17 cellular contexts compared by ENCODE assay signal in genomic region chr5:97127727-97128126, GRCh38. TPM values are rescaled to one million over a fixed set of nuclear protein-coding genes. Genes with fewer than 3 reads are reported as not detected.
A peak's percentile ranks its signal among the peaks of the same experiment; 100 is the strongest.
DNase-seq lines count a peak whose midpoint lies in the region; TF ChIP-seq lines count a peak whose summit lies in the region.
"Had no signal": no experiment of that assay in that cellular context is flagged by ENCODE, and none has a peak within 500 bp of the region (broad histone marks: within the 10 kb centered on the region; RNA-seq: fewer than 3 reads in every experiment).

No MANE protein-coding gene starts in this region.

- H3K27me3 ChIP-seq in GM23248 (replicated peaks; ENCODE audit: insufficient read depth): peaks cover 27% of the 10 kb centered on the region

- no peaks in the 10 kb centered on the region for H3K4me1 Mint-ChIP-seq in glutamatergic neuron (ENCODE audit: low read depth, unreplicated experiment)

- H3K79me2 ChIP-seq in GM23248 (ENCODE audit: insufficient read depth): no peaks in the 10 kb centered on the region

- no peak for TF ChIP-seq CTCF in fibroblast of the aortic adventitia (IDR thresholded peaks at IDR 0.05; ENCODE audit: insufficient read depth, low read length)
- no peak for TF ChIP-seq CTCF in glutamatergic neuron (IDR thresholded peaks at IDR 0.05; ENCODE audit: partially characterized antibody, unreplicated experiment)

- H3K36me3 Mint-ChIP-seq in glutamatergic neuron (ENCODE audit: unreplicated experiment): no peaks in the 10 kb centered on the region
- H3K36me3 Mint-ChIP-seq: CD4-positive, alpha-beta memory T cell had no signal

- H3K9me3 Mint-ChIP-seq in glutamatergic neuron (ENCODE audit: unreplicated experiment): no peaks in the 10 kb centered on the region
- H3K9me3 Mint-ChIP-seq: CD4-positive, alpha-beta memory T cell had no signal

- H2AFZ ChIP-seq in GM23248: no peak overlapping the region

- H3K27me3 Mint-ChIP-seq in glutamatergic neuron (ENCODE audit: unreplicated experiment): no peaks in the 10 kb centered on the region

- WGBS in GM23248 (ENCODE audit: low coverage in 1 of 2, low lambda C conversion rate in 2 of 2, missing lambda C conversion rate in 2 of 2), 2 experiments: 88 to 100% methylated on average over 1 of the region's 1 CpG

- no peak overlapping the region for H3K27ac Mint-ChIP-seq in glutamatergic neuron (ENCODE audit: unreplicated experiment)
- H3K27ac Mint-ChIP-seq: CD4-positive, alpha-beta memory T cell had no signal

- no peak overlapping the region for H3K4me3 Mint-ChIP-seq in glutamatergic neuron (ENCODE audit: unreplicated experiment)
- H3K4me3 Mint-ChIP-seq: CD4-positive, alpha-beta memory T cell had no signal

- H3K9me3 ChIP-seq in GM23248 (ENCODE audit: low read depth): no peaks in the 10 kb centered on the region
- H3K9me3 ChIP-seq: A549, BE2C, HAP-1 had no signal

- H3K9ac ChIP-seq in GM23248: no peak overlapping the region

- H3K4me3 ChIP-seq in GM23248 (no peak overlapping the region), fibroblast of the aortic adventitia (ENCODE audit: low read depth, low read length) (no peak overlapping the region)
- H3K4me3 ChIP-seq: A549, HAP-1 had no signal

- no peak overlapping the region for H3K4me2 ChIP-seq in GM23248 (ENCODE audit: unreplicated experiment)
- H3K4me2 ChIP-seq: A549 had no signal

- peaks cover 16% of the 10 kb centered on the region for H3K4me1 ChIP-seq in GM23248 (ENCODE audit: insufficient read depth)
- H3K4me1 ChIP-seq: A549, HAP-1 had no signal

- H3K36me3 ChIP-seq in GM23248 (ENCODE audit: low read depth): no peaks in the 10 kb centered on the region
- H3K36me3 ChIP-seq: BE2C, HAP-1 had no signal

- H3F3A ChIP-seq in GM23248 (ENCODE audit: insufficient read depth): no peaks in the 10 kb centered on the region; the same call in 1 of the 2 replicates

- DNase-seq in GM23248 (peak; percentile 5), dermis blood vessel endothelial cell (peak; percentile 71), fibroblast of the aortic adventitia (ENCODE audit: low read depth) (peak; percentile 4), putamen (ENCODE audit: low spot score) (peak; percentile 39), NCI-H2081 treated with DMSO at 0.1 percent for 48 hours (lab: John Stamatoyannopoulos, UW) (no peak), glutamatergic neuron (no peak)
- DNase-seq: BE2C; CD4-positive, alpha-beta memory T cell; DMS153; DND-41; GDM1; GOT3 had no signal

- no peaks in the 10 kb centered on the region for H4K20me1 ChIP-seq in GM23248 (ENCODE audit: insufficient read depth)

- in situ Hi-C loops in GM23248 (cut with MboI): loop anchor here (25.0 kb wide), 1 partner anchor 515 kb away; no protein-coding TSS in a partner anchor

- H3K27ac ChIP-seq in GM23248: no peak overlapping the region
- H3K27ac ChIP-seq: A549, C4-2B had no signal

- H3K9me2 ChIP-seq in GM23248 (ENCODE audit: insufficient read depth): no peaks in the 10 kb centered on the region

RNA-seq across cellular contexts. Expression of gene LIX1, which starts 14.7 kb away (rescaled TPM):
- not detected in 2 replicates for total RNA-seq in GM23248 (2014; rRNA removed; shearing (Covaris generic))
- 0.05 TPM in 1 of 2 replicates, not detected in the other for polyA plus RNA-seq in GM23248 (2016; fragmentation: Nextera tagmentation; extraction: Ambion mirVana)
- total RNA-seq in dermis blood vessel endothelial cell (not detected in 2 replicates), fibroblast of the aortic adventitia (ENCODE audit: low replicate concordance) (not detected in 2 replicates), glutamatergic neuron (ENCODE audit: unreplicated experiment) (not detected)
- total RNA-seq: CD4-positive, alpha-beta memory T cell; HT1080 had no signal
- polyA plus RNA-seq: A549; AG04450; CD4-positive, alpha-beta memory T cell had no signal

RNA-seq across cellular contexts. Expression of gene RIOK2, which starts 55.3 kb away (rescaled TPM):
- 23.0 and 35.5 TPM in 2 replicates for total RNA-seq in GM23248 (2014; rRNA removed; shearing (Covaris generic))
- 53.8 and 55.6 TPM in 2 replicates for polyA plus RNA-seq in GM23248 (2016; fragmentation: Nextera tagmentation; extraction: Ambion mirVana)
- total RNA-seq in dermis blood vessel endothelial cell: 23.3 and 46.6 TPM in 2 replicates
- total RNA-seq in fibroblast of the aortic adventitia (ENCODE audit: low replicate concordance): 24.9 and 27.5 TPM in 2 replicates
- 34.9 TPM for total RNA-seq in glutamatergic neuron (ENCODE audit: unreplicated experiment)

Comparison
In these comparisons a context has a peak if more than half of its experiments do, and no peak if none do; other contexts are left out.
1. DNase-seq: peak in GM23248 (single experiment), dermis blood vessel endothelial cell (single experiment), fibroblast of the aortic adventitia (single experiment) and putamen (single experiment); none in NCI-H2081 treated with DMSO at 0.1 percent for 48 hours (single experiment) and glutamatergic neuron (single experiment).